ENCODE assay signal across 10 cellular contexts in the genomic region with DNA sequence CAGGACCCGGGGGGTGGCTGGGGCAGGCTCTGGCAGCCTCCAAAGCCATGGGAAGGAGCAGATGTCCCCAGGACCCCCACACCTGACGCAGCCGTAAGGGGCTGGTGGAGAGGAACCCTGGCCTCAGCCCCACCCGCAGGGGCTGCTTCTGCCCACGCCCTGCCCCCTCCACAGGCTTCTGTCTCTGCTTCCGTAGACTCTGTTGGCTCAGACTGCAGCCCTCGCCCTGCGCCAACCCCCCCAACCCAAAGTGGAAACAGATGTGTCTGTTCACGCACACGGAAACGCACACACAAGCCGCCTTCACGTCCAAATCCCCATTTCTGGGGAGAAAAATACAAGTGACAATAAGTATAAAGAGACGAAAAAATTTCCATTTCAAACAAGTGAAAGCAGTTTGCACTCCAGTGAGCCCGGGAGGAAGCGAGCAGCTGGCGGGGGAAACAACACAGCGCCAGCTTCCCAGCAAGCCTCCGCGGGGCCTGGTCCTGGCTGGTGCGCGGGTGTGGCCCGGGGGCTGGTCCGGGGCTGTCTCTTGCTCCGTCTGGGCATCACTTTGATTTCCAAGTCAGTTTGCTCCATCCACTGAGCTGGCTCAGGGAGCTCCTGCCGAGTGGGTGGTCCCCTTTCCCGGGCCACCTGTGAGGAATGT. TPM values are rescaled to one million over a fixed set of nuclear protein-coding genes. Genes with fewer than 3 reads are reported as not detected.
A peak's percentile ranks its signal among the peaks of the same experiment; 100 is the strongest.
DNase-seq lines count a peak whose midpoint lies in the region; ATAC-seq and TF ChIP-seq lines count a peak whose summit lies in the region.
"Had no signal": no experiment of that assay in that cellular context is flagged by ENCODE, and none has a peak within 500 bp of the region (broad histone marks: within the 10 kb centered on the region; RNA-seq: fewer than 3 reads in every experiment).

No MANE protein-coding gene starts in this region.

- H3K36me3 Mint-ChIP-seq in neural crest cell (ENCODE audit: low read depth) = no peaks in the 10 kb centered on the region

- peak overlapping the region in 2 of 4 donors; percentile 6 to 48 for H3K27ac ChIP-seq in esophagus squamous epithelium
- H3K27ac ChIP-seq: brain microvascular endothelial cell had no signal

- peaks cover 7% of the 10 kb centered on the region for H3K4me1 Mint-ChIP-seq in neural crest cell

- H3K4me3 Mint-ChIP-seq in neural crest cell = no peak overlapping the region

- DNase-seq in AG08396 (ENCODE audit: low spot score) = peak; percentile 72
- peak; percentile 5 for DNase-seq in NCI-H748 treated with DMSO at 0.1 percent for 48 hours (lab: John Stamatoyannopoulos, UW)
- no peak for DNase-seq in esophagus squamous epithelium (lab: John Stamatoyannopoulos, UW)
- no peak for DNase-seq in neural crest cell (ENCODE audit: low read depth, low spot score)
- DNase-seq in NCI-H1417 treated with DMSO at 0.1 percent for 48 hours (lab: John Stamatoyannopoulos, UW) = no peak
- no peak for DNase-seq in SW 1271 (lab: John Stamatoyannopoulos, UW)
- DNase-seq: NCI-H1436 had no signal

- no peaks in the 10 kb centered on the region for H3K9me3 ChIP-seq in esophagus squamous epithelium

- H3K9me3 Mint-ChIP-seq in neural crest cell = no peaks in the 10 kb centered on the region

- WGBS in esophagus squamous epithelium, 2 donors = 4 to 15% methylated on average over 15 to 17 of the region's 27 CpGs

- TF ChIP-seq POLR2A in esophagus squamous epithelium (IDR thresholded peaks at IDR 0.05) = no peak

- no peak for TF ChIP-seq CTCF in esophagus squamous epithelium (IDR thresholded peaks at IDR 0.05)
- TF ChIP-seq CTCF in neural crest cell (conservative IDR thresholded peaks at IDR 0.05) = no peak

- peaks cover 0 to 56% (median 0%) of the 10 kb centered on the region in 4 donors for H3K27me3 ChIP-seq in esophagus squamous epithelium
- H3K27me3 ChIP-seq: brain microvascular endothelial cell had no signal

- no peaks in the 10 kb centered on the region for H3K27me3 Mint-ChIP-seq in neural crest cell (ENCODE audit: low read depth)

- H3K4me3 ChIP-seq in esophagus squamous epithelium = peak overlapping the region in 3 of 4 donors; percentile 14 to 60 (median 24)

- H3K27ac Mint-ChIP-seq in neural crest cell (ENCODE audit: unreplicated experiment) = peak overlapping the region; percentile 67

- peaks cover 8 to 23% (median 15%) of the 10 kb centered on the region in 3 donors for H3K4me1 ChIP-seq in esophagus squamous epithelium

- no peaks in the 10 kb centered on the region for H3K36me3 ChIP-seq in esophagus squamous epithelium
- H3K36me3 ChIP-seq: brain microvascular endothelial cell had no signal

- intact Hi-C loops in esophagus squamous epithelium (cut with DNase I) = no loop called here

- ATAC-seq in HG03025 (IDR thresholded peaks at IDR 0.05; ENCODE audit: low FRiP score, unreplicated experiment) (no peak), HG03354 (IDR thresholded peaks at IDR 0.05; ENCODE audit: poor library complexity, severe bottlenecking, unreplicated experiment) (no peak)

RNA-seq across cellular contexts. Expression of gene RXRA, which starts 32.6 kb away (rescaled TPM):
- 10 to 100 TPM; 41.8 to 83.1 (median 50.4) TPM for total RNA-seq in esophagus squamous epithelium
- 40.0 and 41.2 TPM in 2 replicates for total RNA-seq in neural crest cell

Comparison
In these comparisons a context has a peak if more than half of its experiments do, and no peak if none do; other contexts are left out.
1. DNase-seq: peak in AG08396 (single experiment) and NCI-H748 treated with DMSO at 0.1 percent for 48 hours (single experiment); none in esophagus squamous epithelium (single experiment), neural crest cell (single experiment), NCI-H1417 treated with DMSO at 0.1 percent for 48 hours (single experiment) and SW 1271 (0 of 2).